In genomic region chr12:21606175-21606574, GRCh38 we compare ENCODE assay signal across 37 cellular contexts. TPM values are rescaled to one million over a fixed set of nuclear protein-coding genes. Genes with fewer than 3 reads are reported as not detected.
"Had no signal": no experiment of that assay in that cellular context is flagged by ENCODE, and none has a peak within 500 bp of the region (broad histone marks: within the 10 kb centered on the region; RNA-seq: fewer than 3 reads in every experiment).

No MANE protein-coding gene starts in this region.

- H3K4me3 ChIP-seq: MG63 had no signal

- H3K27me3 ChIP-seq: MG63 had no signal

- H3K27ac ChIP-seq: KMS-11 had no signal

- H3K4me2 ChIP-seq: KMS-11 had no signal

- DNase-seq: Karpas-422, Kasumi-1, KG1, MG63, MM.1S, MV-4-11, NCI-H1048, NCI-H1092, NCI-H1092 treated with DMSO at 0.1 percent for 48 hours, NCI-H1105, NCI-H1105 treated with DMSO at 0.1 percent for 48 hours, NCI-H1417, NCI-H1417 treated with DMSO at 0.1 percent for 48 hours, NCI-H1436, NCI-H1436 treated with DMSO at 0.1 percent for 48 hours, NCI-H146, NCI-H1694, NCI-H1694 treated with DMSO at 0.1 percent for 48 hours, NCI-H187, NCI-H187 treated with DMSO at 0.1 percent for 48 hours, NCI-H1930, NCI-H2029, NCI-H2029 treated with DMSO at 0.1 percent for 48 hours, NCI-H2081, NCI-H2081 treated with DMSO at 0.1 percent for 48 hours, NCI-H2107, NCI-H2171, NCI-H2171 treated with DMSO at 0.1 percent for 48 hours, NCI-H2227 treated with DMSO at 0.1 percent for 48 hours, NCI-H226, NCI-H345, NCI-H446, NCI-H446 treated with DMSO at 0.1 percent for 48 hours had no signal

- H3K36me3 ChIP-seq: MG63 had no signal

- H3K9ac ChIP-seq: KMS-11 had no signal

- H3K9me3 ChIP-seq: MG63 had no signal

RNA-seq across cellular contexts. Expression of gene GYS2, which starts 1.5 kb away (rescaled TPM):
- total RNA-seq: LHCN-M2, M059J, NCI-H460 had no signal
